8 cellular contexts compared by ENCODE assay signal in the genomic region with DNA sequence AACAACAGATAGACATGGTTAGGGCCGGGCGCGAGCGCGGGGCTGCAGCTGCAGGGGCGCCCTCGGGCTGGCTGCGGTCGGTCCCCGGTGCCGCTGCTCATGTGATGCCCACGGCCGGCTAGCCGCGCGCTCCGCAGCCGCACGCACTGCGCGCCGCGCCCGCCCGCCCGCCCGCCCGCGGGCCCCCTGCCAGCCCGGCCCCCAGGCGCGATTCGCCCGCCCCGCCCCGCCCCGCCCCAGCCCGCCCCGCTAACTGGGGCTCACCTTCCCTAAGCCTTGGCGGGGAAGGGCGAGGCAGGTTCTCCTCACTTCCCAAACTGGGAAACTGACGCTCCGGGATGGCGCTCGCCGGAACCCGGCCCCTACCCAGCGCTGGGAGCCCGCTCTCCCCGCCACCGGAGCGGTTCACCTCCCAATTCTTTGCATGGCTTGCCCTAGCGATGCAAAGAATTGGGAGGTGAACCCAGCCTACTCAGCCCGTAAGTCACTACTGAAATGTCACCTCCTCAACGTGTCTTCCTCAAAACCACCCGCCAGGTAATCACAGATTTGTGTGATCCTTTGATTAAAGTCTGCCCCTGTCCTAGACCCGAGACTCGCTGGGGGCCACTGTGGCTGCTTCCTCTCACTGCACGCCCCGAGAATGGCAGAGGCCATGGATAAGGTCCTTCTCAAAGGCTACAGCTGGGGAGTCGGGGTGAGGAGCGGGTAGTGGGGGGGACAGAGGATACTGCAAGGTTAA.
DNase-seq lines count a peak whose midpoint lies in the region; ATAC-seq and FAIRE-seq lines count a peak whose summit lies in the region.

No MANE protein-coding gene starts in this region.

- H3K27ac ChIP-seq in HUES6 (ENCODE audit: low read depth, low read length), result no peak overlapping the region

- peak; percentile 77 for DNase-seq in AG20443 (ENCODE audit: low spot score)
- DNase-seq in activated effector memory CD4-positive, alpha-beta T cell treated with Interleukin-2 at 50 U/mL for 16 hours, result peak; percentile 24
- DNase-seq in hepatic stellate cell (ENCODE audit: low spot score), result peak; percentile 60
- peak; percentile 27 for DNase-seq in stimulated activated naive CD4-positive, alpha-beta T cell treated with Interleukin-2 at 50 U/mL for 16 hours (lab: John Stamatoyannopoulos, UW)
- no peak for DNase-seq in RCC 7860 (ENCODE audit: low spot score)
- DNase-seq in ecto neural progenitor cell (ENCODE audit: low spot score), result no peak

- peaks cover 46% of the 10 kb centered on the region for H3K27me3 ChIP-seq in HUES6 (ENCODE audit: control insufficient read depth, insufficient read depth, low read length)

- H3K36me3 ChIP-seq in HUES6 (ENCODE audit: control insufficient read depth, insufficient read depth, low read length), result no peaks in the 10 kb centered on the region

- H3K9me3 ChIP-seq in HUES6 (ENCODE audit: control insufficient read depth, insufficient read depth, low read depth, low read length), result no peaks in the 10 kb centered on the region

- FAIRE-seq in RCC 7860 (lab: Jason Lieb, UNC), result no peak

- ATAC-seq in GM18907 (IDR thresholded peaks at IDR 0.05; ENCODE audit: unreplicated experiment), result peak; percentile 31

- peak overlapping the region; percentile 67 for H3K4me3 ChIP-seq in HUES6 (ENCODE audit: low read depth, low read length)

- peaks cover 32% of the 10 kb centered on the region for H3K4me1 ChIP-seq in HUES6 (ENCODE audit: control insufficient read depth, insufficient read depth, low read length)

- no peak overlapping the region for H3K9ac ChIP-seq in HUES6 (ENCODE audit: low read length)

Comparison
In these comparisons a context has a peak if more than half of its experiments do, and no peak if none do; other contexts are left out.
1. DNase-seq: peak in AG20443 (single experiment), activated effector memory CD4-positive, alpha-beta T cell treated with Interleukin-2 at 50 U/mL for 16 hours (single experiment), hepatic stellate cell (single experiment) and stimulated activated naive CD4-positive, alpha-beta T cell treated with Interleukin-2 at 50 U/mL for 16 hours (single experiment); none in RCC 7860 (single experiment) and ecto neural progenitor cell (single experiment).